Comparison of ENCODE assay signal across 20 cellular contexts in the genomic region with DNA sequence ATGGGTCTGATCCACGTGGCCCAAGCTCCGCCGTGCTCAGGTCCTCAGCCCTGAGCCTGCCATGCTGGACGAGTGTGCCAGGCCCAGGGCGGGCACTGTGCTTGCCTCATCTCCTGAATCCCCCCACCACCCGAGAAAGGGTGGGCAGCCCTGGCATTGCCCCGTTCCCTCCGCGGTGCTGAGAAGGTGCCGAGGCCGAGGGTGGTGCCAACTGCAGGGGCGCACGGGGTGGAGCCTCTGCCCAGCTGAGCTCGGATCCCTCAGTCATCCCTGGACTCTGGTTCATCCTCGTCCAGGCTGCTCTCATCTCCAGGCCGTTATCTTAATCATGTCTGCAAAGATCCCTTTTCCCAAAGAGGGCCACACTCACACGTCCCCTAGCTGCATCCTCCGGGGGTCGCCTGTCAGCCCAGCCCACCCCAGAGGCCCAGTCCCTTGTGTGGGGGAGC.
DNase-seq lines count a peak whose midpoint lies in the region; ATAC-seq and TF ChIP-seq lines count a peak whose summit lies in the region.
"Had no signal": no experiment of that assay in that cellular context is flagged by ENCODE, and none has a peak within 500 bp of the region (broad histone marks: within the 10 kb centered on the region; RNA-seq: fewer than 3 reads in every experiment).

No MANE protein-coding gene starts in this region.

- no peak for TF ChIP-seq POLR2A in ovary (IDR thresholded peaks at IDR 0.05)

- H3K27me3 Mint-ChIP-seq in nephron (ENCODE audit: low read depth): peaks cover 81% of the 10 kb centered on the region

- H3K27ac Mint-ChIP-seq in nephron: no peak overlapping the region
- H3K27ac Mint-ChIP-seq: naive thymus-derived CD8-positive, alpha-beta T cell; progenitor cell of endocrine pancreas had no signal

- H3K4me2 ChIP-seq in PC-9: no peak overlapping the region

- CTCF ChIA-PET in PC-9 (lab: Charles Lee): no interaction called here

- H3K36me3 ChIP-seq in right atrium auricular region (no peaks in the 10 kb centered on the region), adipocyte (ENCODE audit: control insufficient read depth, insufficient read depth, low read length, severe bottlenecking) (no peaks in the 10 kb centered on the region), thoracic aorta (no peaks in the 10 kb centered on the region), ovary (no peaks in the 10 kb centered on the region), PC-9 (ENCODE audit: low read depth) (no peaks in the 10 kb centered on the region)
- H3K36me3 ChIP-seq: brain microvascular endothelial cell, upper lobe of left lung had no signal

- no peaks in the 10 kb centered on the region for H3F3A ChIP-seq in PC-9 (ENCODE audit: insufficient read depth, low read depth)

- no peaks in the 10 kb centered on the region for H3K79me2 ChIP-seq in PC-9 (ENCODE audit: low read depth)

- 0 out of 2 replicates have a peak, but pooled peaks cover 3% of the 10 kb centered on the region for H4K20me1 ChIP-seq in PC-9 (ENCODE audit: insufficient read depth)

- H3K4me3 ChIP-seq in right cardiac atrium (ENCODE audit: low read length): no peak overlapping the region
- peak overlapping the region in 1 of 2 donors; percentile 34 for H3K4me3 ChIP-seq in right atrium auricular region
- H3K4me3 ChIP-seq in adipocyte (ENCODE audit: low read length): peak overlapping the region; percentile 5
- peak overlapping the region; percentile 50 for H3K4me3 ChIP-seq in thoracic aorta
- H3K4me3 ChIP-seq in ovary: no peak overlapping the region
- no peak overlapping the region for H3K4me3 ChIP-seq in PC-9

- no peak for TF ChIP-seq CTCF in right atrium auricular region (IDR thresholded peaks at IDR 0.05)
- TF ChIP-seq CTCF in nephron (IDR thresholded peaks at IDR 0.05; ENCODE audit: unreplicated experiment in 3 of 3): no peak
- no peak for TF ChIP-seq CTCF in thoracic aorta (IDR thresholded peaks at IDR 0.05)
- no peak for TF ChIP-seq CTCF in ovary (IDR thresholded peaks at IDR 0.05)
- no peak for TF ChIP-seq CTCF in PC-9 (conservative IDR thresholded peaks at IDR 0.05)

- H3K9me3 Mint-ChIP-seq in nephron: peaks cover 9% of the 10 kb centered on the region
- H3K9me3 Mint-ChIP-seq: naive thymus-derived CD8-positive, alpha-beta T cell had no signal

- DNase-seq in right cardiac atrium: peak in 2 of 3 donors; percentile 28 to 48
- DNase-seq in right atrium auricular region (ENCODE audit: low spot score): no peak
- DNase-seq in adipocyte (ENCODE audit: low read depth): no peak
- no peak for DNase-seq in thoracic aorta (ENCODE audit: low spot score)
- no peak for DNase-seq in ovary
- no peak for DNase-seq in mucosa of gallbladder (ENCODE audit: low spot score)
- DNase-seq in PC-9: no peak
- DNase-seq: ACHN; activated CD4-positive, alpha-beta T cell treated with anti-CD3 and anti-CD28 coated beads, Interleukin-2, amount 50 U/mL, for 4 hours; activated effector memory CD4-positive, alpha-beta T cell treated with anti-CD3 and anti-CD28 coated beads, Interleukin-2, amount 50 U/mL, for 16 hours; brain microvascular endothelial cell; mesendoderm; stimulated activated CD4-positive, alpha-beta T cell treated with anti-CD3 and anti-CD28 coated beads, Interleukin-2, amount 100 ng/mL, for 48 hours; stimulated activated naive CD4-positive, alpha-beta T cell treated with Interleukin-2 at 50 U/mL for 16 hours had no signal

- H3K27me3 ChIP-seq in right cardiac atrium (ENCODE audit: control insufficient read depth, insufficient read depth): no peaks in the 10 kb centered on the region
- no peaks in the 10 kb centered on the region for H3K27me3 ChIP-seq in right atrium auricular region
- peaks cover 67% of the 10 kb centered on the region for H3K27me3 ChIP-seq in adipocyte (replicated peaks; ENCODE audit: control insufficient read depth, insufficient read depth, low read length)
- no peaks in the 10 kb centered on the region for H3K27me3 ChIP-seq in thoracic aorta (replicated peaks; ENCODE audit: insufficient read depth)
- H3K27me3 ChIP-seq in ovary: no peaks in the 10 kb centered on the region
- H3K27me3 ChIP-seq in PC-9 (ENCODE audit: insufficient read depth, low read depth): peaks cover 99% of the 10 kb centered on the region

- no peaks in the 10 kb centered on the region for H3K4me1 ChIP-seq in right cardiac atrium (ENCODE audit: control insufficient read depth, insufficient read depth, low read length)
- peaks cover 0 to 12% of the 10 kb centered on the region in 2 donors for H3K4me1 ChIP-seq in right atrium auricular region
- peaks cover 12% of the 10 kb centered on the region for H3K4me1 ChIP-seq in adipocyte (ENCODE audit: control insufficient read depth, insufficient read depth, low read length)
- peaks cover 0 to 21% of the 10 kb centered on the region in 2 donors for H3K4me1 ChIP-seq in thoracic aorta (ENCODE audit: control insufficient read depth in 1 of 2, low read depth in 2 of 2)
- peaks cover 3% of the 10 kb centered on the region for H3K4me1 ChIP-seq in ovary (ENCODE audit: insufficient read depth)
- H3K4me1 ChIP-seq in PC-9 (replicated peaks; ENCODE audit: insufficient read depth): no peaks in the 10 kb centered on the region

- H3K9ac ChIP-seq in adipocyte (ENCODE audit: low read length): no peak overlapping the region

- H3K27ac ChIP-seq in right cardiac atrium (ENCODE audit: low read length): no peak overlapping the region
- H3K27ac ChIP-seq in right atrium auricular region: no peak overlapping the region
- H3K27ac ChIP-seq in thoracic aorta: no peak overlapping the region
- H3K27ac ChIP-seq in ovary: no peak overlapping the region
- no peak overlapping the region for H3K27ac ChIP-seq in PC-9
- H3K27ac ChIP-seq: brain microvascular endothelial cell, C4-2B, upper lobe of left lung, VCaP had no signal

- H3K36me3 Mint-ChIP-seq in nephron (ENCODE audit: low read depth): no peaks in the 10 kb centered on the region
- H3K36me3 Mint-ChIP-seq: naive thymus-derived CD8-positive, alpha-beta T cell had no signal

- TF ChIP-seq EP300 in ovary (IDR thresholded peaks at IDR 0.05): no peak

- peak overlapping the region; percentile 1 to 78 (median 59) for H3K4me3 Mint-ChIP-seq in nephron

- 47% methylated on average over 19 of the region's 19 CpGs for whole genome bisulfite sequencing in right cardiac atrium
- WGBS in ovary, 3 donors: 31 to 38% (median 32%) methylated on average over 19 of the region's 19 CpGs

- H3K9me3 ChIP-seq in right cardiac atrium (ENCODE audit: control insufficient read depth, low read length) (no peaks in the 10 kb centered on the region), right atrium auricular region (peaks cover 0 to 12% of the 10 kb centered on the region in 2 donors), adipocyte (ENCODE audit: control insufficient read depth, low read length) (peaks cover 14% of the 10 kb centered on the region), thoracic aorta (no peaks in the 10 kb centered on the region), ovary (no peaks in the 10 kb centered on the region), PC-9 (ENCODE audit: insufficient read depth, low read depth) (no peaks in the 10 kb centered on the region)

- intact Hi-C loops in right cardiac atrium (cut with DNase I): no loop called here
- intact Hi-C loops in ovary (cut with DNase I): no loop called here
- intact Hi-C loops in PC-9 (cut with micrococcal nuclease; ENCODE audit: unreplicated experiment): no loop called here

- H2AFZ ChIP-seq in PC-9: no peak overlapping the region

- H3K9me2 ChIP-seq in PC-9 (ENCODE audit: insufficient read depth): no peaks in the 10 kb centered on the region

- BruUV-seq in PC-9 (replicated peaks; lab: Mats Ljungman, UMichigan): no TSS peak

- H3K4me1 Mint-ChIP-seq in nephron: peaks cover 10% of the 10 kb centered on the region

- POLR2A ChIA-PET in PC-9 (lab: Charles Lee; ENCODE audit: unreplicated experiment): no interaction called here

- ATAC-seq in right cardiac atrium (no peak), thoracic aorta (ENCODE audit: insufficient number of reproducible peaks, low FRiP score, low read depth) (no peak)

Comparison
In these comparisons a context has a peak if more than half of its experiments do, and no peak if none do; other contexts are left out.
1. DNase-seq: peak in right cardiac atrium (2 of 3); none in right atrium auricular region (single experiment), adipocyte (single experiment), thoracic aorta (single experiment), ovary (0 of 5), mucosa of gallbladder (single experiment) and PC-9 (0 of 2).
2. H3K4me3 ChIP-seq: peak in adipocyte (single experiment) and thoracic aorta (single experiment); none in right cardiac atrium (single experiment), ovary (single experiment) and PC-9 (single experiment).